ENCODE assay signal across 11 cellular contexts in the genomic region with DNA sequence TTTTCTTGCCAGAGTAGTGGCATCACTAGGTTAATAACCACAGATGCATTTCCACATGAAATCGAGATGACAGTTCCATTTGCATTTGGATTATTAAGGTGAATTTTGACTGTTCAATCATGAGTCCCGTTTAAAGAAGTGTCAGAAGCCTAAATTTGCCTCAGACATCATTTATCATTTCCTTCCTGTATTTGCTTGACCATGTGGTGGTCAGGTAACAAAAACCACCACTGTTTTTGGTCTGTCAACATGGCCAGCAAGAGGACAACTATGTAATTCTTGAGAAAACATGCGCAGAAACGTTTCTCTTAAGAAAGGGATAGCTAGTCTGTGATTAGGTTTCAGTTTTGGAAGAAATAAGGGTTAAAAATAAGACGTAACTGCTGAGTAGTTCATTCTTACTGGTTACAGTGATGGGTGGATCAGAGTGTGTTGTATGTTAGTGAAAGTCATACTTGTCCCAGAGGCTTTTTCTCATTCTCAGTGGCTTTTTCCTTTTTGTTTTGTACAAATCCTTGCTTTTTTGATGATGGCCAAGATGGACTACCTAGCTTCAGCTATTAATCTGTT.
DNase-seq lines count a peak whose midpoint lies in the region; FAIRE-seq and TF ChIP-seq lines count a peak whose summit lies in the region.
"Had no signal": no experiment of that assay in that cellular context is flagged by ENCODE, and none has a peak within 500 bp of the region (broad histone marks: within the 10 kb centered on the region; RNA-seq: fewer than 3 reads in every experiment).

No MANE protein-coding gene starts in this region.

- H3K4me1 ChIP-seq in MM.1S (ENCODE audit: low read length): peaks cover 5% of the 10 kb centered on the region; the same call in 1 of the 2 replicates
- no peaks in the 10 kb centered on the region for H3K4me1 ChIP-seq in prostate gland (replicated peaks)

- peak overlapping the region; percentile 23 for H3K4me3 Mint-ChIP-seq in endothelial cell (ENCODE audit: unreplicated experiment)

- peak; percentile 16 for FAIRE-seq in GM12891 (lab: Jason Lieb, UNC)
- FAIRE-seq: H1 had no signal

- no peaks in the 10 kb centered on the region for H3K9me2 ChIP-seq in MM.1S (replicated peaks; ENCODE audit: insufficient read depth, low read length)

- H3K79me2 ChIP-seq in MM.1S (ENCODE audit: low read length): no peaks in the 10 kb centered on the region

- H3K27ac ChIP-seq in MM.1S (ENCODE audit: low read length): no peak overlapping the region
- peak overlapping the region in 11 of 21 experiments; percentile 63 to 91 (median 84) for H3K27ac ChIP-seq in skin epidermis
- H3K27ac ChIP-seq in prostate gland: no peak overlapping the region
- H3K27ac ChIP-seq: SK-N-MC had no signal

- H3K4me1 Mint-ChIP-seq in endothelial cell (ENCODE audit: unreplicated experiment): peaks cover 77% of the 10 kb centered on the region

- H3K4me2 ChIP-seq in MM.1S (ENCODE audit: low read depth, low read length): peak overlapping the region; percentile 16; the same call in 1 of the 2 replicates

- H3K36me3 Mint-ChIP-seq in endothelial cell (ENCODE audit: low read depth, unreplicated experiment): peaks cover 34% of the 10 kb centered on the region

- no peaks in the 10 kb centered on the region for H3K9me3 Mint-ChIP-seq in endothelial cell (ENCODE audit: unreplicated experiment)

- H3K27me3 Mint-ChIP-seq in endothelial cell (ENCODE audit: unreplicated experiment): peaks cover 3% of the 10 kb centered on the region

- H3K36me3 ChIP-seq in MM.1S (replicated peaks; ENCODE audit: insufficient read depth, low read length) (no peaks in the 10 kb centered on the region), prostate gland (no peaks in the 10 kb centered on the region)

- no peaks in the 10 kb centered on the region for H3F3A ChIP-seq in MM.1S (ENCODE audit: insufficient read depth, low read length)

- no peak overlapping the region for H3K27ac Mint-ChIP-seq in endothelial cell (ENCODE audit: unreplicated experiment)

- H3K4me3 ChIP-seq in MM.1S (ENCODE audit: low read length) (no peak overlapping the region), skin epidermis (no peak overlapping the region), prostate gland (no peak overlapping the region)
- H3K4me3 ChIP-seq: SK-N-MC had no signal

- 61% methylated on average over 5 of the region's 5 CpGs for WGBS in prostate gland

- no peaks in the 10 kb centered on the region; the same call in 1 of the 2 replicates for H4K20me1 ChIP-seq in MM.1S (ENCODE audit: insufficient read depth, low read length)

- DNase-seq in GM12891 (ENCODE audit: insufficient read length, low spot score) (no peak), MM.1S (no peak), endothelial cell (ENCODE audit: low spot score) (no peak), GM19240 (ENCODE audit: insufficient read length, low spot score) (no peak), prostate gland (ENCODE audit: low spot score) (no peak), midbrain (lab: John Stamatoyannopoulos, UW) (no peak)
- DNase-seq: NCI-H446 had no signal

- no peak overlapping the region for H2AFZ ChIP-seq in MM.1S (ENCODE audit: low read length)

- TF ChIP-seq CTCF in MM.1S (IDR thresholded peaks at IDR 0.05; ENCODE audit: low read length): no peak
- TF ChIP-seq CTCF in endothelial cell (IDR thresholded peaks at IDR 0.05; ENCODE audit: unreplicated experiment): no peak
- no peak for TF ChIP-seq CTCF in prostate gland (IDR thresholded peaks at IDR 0.05)

- no peaks in the 10 kb centered on the region for H3K27me3 ChIP-seq in MM.1S (replicated peaks; ENCODE audit: insufficient read depth, low read length)
- H3K27me3 ChIP-seq in prostate gland (replicated peaks; ENCODE audit: insufficient read depth): no peaks in the 10 kb centered on the region
- H3K27me3 ChIP-seq: sigmoid colon had no signal

- intact Hi-C loops in prostate gland (cut with DNase I): loop anchor here (5.0 to 10.0 kb wide), 3 partner anchors 43 to 250 kb away; no protein-coding TSS in a partner anchor

- H3K9me3 ChIP-seq in MM.1S (replicated peaks; ENCODE audit: insufficient read depth, low read length) (no peaks in the 10 kb centered on the region), prostate gland (no peaks in the 10 kb centered on the region)
- H3K9me3 ChIP-seq: sigmoid colon had no signal

- no peak overlapping the region for H3K9ac ChIP-seq in MM.1S (ENCODE audit: low read length)

- TF ChIP-seq POLR2A in GM12891 (IDR thresholded peaks at IDR 0.05; ENCODE audit: low read depth, low read length): no peak
- no peak for TF ChIP-seq POLR2A in prostate gland (IDR thresholded peaks at IDR 0.05)

TF ChIP-seq in GM12891, 5 proteins besides CTCF, POLR2A, EP300 and RAD21:
- TF ChIP-seq PAX5 (IDR thresholded peaks at IDR 0.05; ENCODE audit: insufficient read depth, low read length, severe bottlenecking) (no peak), SPI1 (IDR thresholded peaks at IDR 0.05; ENCODE audit: low read depth, low read length) (no peak), TAF1 (IDR thresholded peaks at IDR 0.05; ENCODE audit: low read depth, low read length) (no peak; the same call in 1 of the 2 replicates), POLR2AphosphoS5 (IDR thresholded peaks at IDR 0.05; ENCODE audit: low read depth, low read length) (no peak), POU2F2 (IDR thresholded peaks at IDR 0.05; ENCODE audit: low read depth, low read length) (no peak)
TF ChIP-seq in GM12891: peak in this region for 0.

Comparison
In these comparisons a context has a peak if more than half of its experiments do, and no peak if none do; other contexts are left out.
1. H3K27ac ChIP-seq: peak in skin epidermis (11 of 21); none in MM.1S (single experiment) and prostate gland (0 of 2).